In the genomic region with DNA sequence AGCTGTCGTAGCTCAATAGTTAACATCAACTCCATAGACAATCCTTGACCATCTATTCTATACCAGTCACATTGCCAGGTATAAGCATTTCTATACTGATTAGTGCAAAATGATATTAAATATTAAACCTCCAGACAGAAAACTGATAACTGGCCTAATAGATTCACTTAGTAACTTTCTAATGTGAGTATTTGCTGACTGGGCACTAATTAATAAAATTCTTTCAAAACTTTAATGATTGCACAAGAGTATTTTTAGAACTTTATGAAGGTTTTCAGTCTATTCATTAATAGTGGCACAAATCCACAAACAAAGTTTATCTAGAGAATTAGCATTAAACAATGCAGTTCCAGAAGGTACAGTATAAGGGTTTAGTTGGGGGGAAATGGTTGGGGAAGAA, we compare ENCODE assay signal across 7 cellular contexts.
"Had no signal": no experiment of that assay in that cellular context is flagged by ENCODE, and none has a peak within 500 bp of the region (broad histone marks: within the 10 kb centered on the region; RNA-seq: fewer than 3 reads in every experiment).

No MANE protein-coding gene starts in this region.

- H3K4me2 ChIP-seq: GM23338 had no signal

- H3K9me3 ChIP-seq: HAP-1 had no signal

- ATAC-seq: GM23338, HCT116 had no signal

- DNase-seq: H7, HFFc6, KG1 had no signal

- H2AFZ ChIP-seq: GM23338 had no signal

- H3K27ac ChIP-seq: HL-60 had no signal

- H3K4me3 ChIP-seq: GM23338, HAP-1 had no signal

- H3K36me3 ChIP-seq: HAP-1 had no signal
